In genomic region chr4:24003476-24003875, GRCh38 we compare ENCODE assay signal across 20 cellular contexts.
"Had no signal": no experiment of that assay in that cellular context is flagged by ENCODE, and none has a peak within 500 bp of the region (broad histone marks: within the 10 kb centered on the region; RNA-seq: fewer than 3 reads in every experiment).

No MANE protein-coding gene starts in this region.

- H3K79me2 ChIP-seq: hepatocyte had no signal

- H3K27ac Mint-ChIP-seq: activated CD4-positive, alpha-beta T cell treated with anti-CD3 and anti-CD28 coated beads, Interleukin-2, amount 10 ng/mL, durations not matched to agents 7 days and 5 days; activated naive CD4-positive, alpha-beta T cell treated with anti-CD3 and anti-CD28 coated beads, Interleukin-2, amount 10 ng/mL, durations not matched to agents 7 days and 5 days; activated naive CD8-positive, alpha-beta T cell treated with anti-CD3 and anti-CD28 coated beads, Interleukin-2, amount 50 U/mL, for 24 hours; nephron progenitor cell; progenitor cell of endocrine pancreas; T-helper 1 cell treated with Interleukin-12 subunit alpha and Interleukin-12 subunit beta and Interleukin-4 antibody, amounts not matched to agents 30 μg/mL and 1 μg/mL, for 36 hours had no signal

- FAIRE-seq: bronchial epithelial cell had no signal

- H3K9me3 Mint-ChIP-seq: activated CD4-positive, alpha-beta T cell treated with anti-CD3 and anti-CD28 coated beads, Interleukin-2, amount 10 ng/mL, durations not matched to agents 7 days and 5 days; activated naive CD4-positive, alpha-beta T cell treated with anti-CD3 and anti-CD28 coated beads, Interleukin-2, amount 10 ng/mL, durations not matched to agents 7 days and 5 days; activated naive CD8-positive, alpha-beta T cell treated with anti-CD3 and anti-CD28 coated beads, Interleukin-2, amount 50 U/mL, for 24 hours; nephron progenitor cell; T-helper 1 cell treated with Interleukin-12 subunit alpha and Interleukin-12 subunit beta and Interleukin-4 antibody, amounts not matched to agents 30 μg/mL and 1 μg/mL, for 36 hours had no signal

- H3K4me2 ChIP-seq: hepatocyte had no signal

- H3K36me3 Mint-ChIP-seq: activated naive CD4-positive, alpha-beta T cell treated with anti-CD3 and anti-CD28 coated beads, Interleukin-2, amount 10 ng/mL, durations not matched to agents 7 days and 5 days had no signal

- H3K27me3 ChIP-seq: foreskin keratinocyte, right atrium auricular region, suprapubic skin had no signal

- H3K4me1 ChIP-seq: left ventricle myocardium inferior, right atrium auricular region had no signal

- H3K9me3 ChIP-seq: left ventricle myocardium inferior, right atrium auricular region, suprapubic skin had no signal

- H3K4me1 Mint-ChIP-seq: activated CD4-positive, alpha-beta T cell treated with anti-CD3 and anti-CD28 coated beads, Interleukin-2, amount 10 ng/mL, durations not matched to agents 7 days and 5 days; activated naive CD4-positive, alpha-beta T cell treated with anti-CD3 and anti-CD28 coated beads, Interleukin-2, amount 10 ng/mL, durations not matched to agents 7 days and 5 days; activated naive CD8-positive, alpha-beta T cell treated with anti-CD3 and anti-CD28 coated beads, Interleukin-2, amount 50 U/mL, for 24 hours had no signal

- H3K27me3 Mint-ChIP-seq: activated CD4-positive, alpha-beta T cell treated with anti-CD3 and anti-CD28 coated beads, Interleukin-2, amount 10 ng/mL, durations not matched to agents 7 days and 5 days; activated naive CD4-positive, alpha-beta T cell treated with anti-CD3 and anti-CD28 coated beads, Interleukin-2, amount 10 ng/mL, durations not matched to agents 7 days and 5 days had no signal

- H3K4me3 ChIP-seq: hepatocyte, left ventricle myocardium inferior, right atrium auricular region, suprapubic skin had no signal

- DNase-seq: activated CD4-positive, alpha-beta T cell treated with anti-CD3 and anti-CD28 coated beads, Interleukin-2, amount 10 ng/mL, durations not matched to agents 7 days and 5 days; activated CD8-positive, alpha-beta memory T cell treated with anti-CD3 and anti-CD28 coated beads, Interleukin-2, amount 50 U/mL, for 4 hours; activated naive CD4-positive, alpha-beta T cell treated with anti-CD3 and anti-CD28 coated beads, Interleukin-2, amount 10 ng/mL, durations not matched to agents 7 days and 5 days; activated naive CD8-positive, alpha-beta T cell treated with anti-CD3 and anti-CD28 coated beads, Interleukin-2, amount 50 U/mL, for 24 hours; activated T-cell treated with anti-CD3 and anti-CD28 coated beads, Interleukin-2, amount 50 U/mL, for 4 hours; dermis blood vessel endothelial cell; left ventricle myocardium inferior; mammary epithelial cell; nephron progenitor cell; stimulated activated naive CD8-positive, alpha-beta T cell treated with anti-CD3 and anti-CD28 coated beads, Interleukin-15, Interleukin-2, amounts not matched to agents 100 U/mL and 50 U/mL, for 24 hours; trophoblast cell had no signal

- ATAC-seq: activated CD4-positive, CD25-positive, alpha-beta regulatory T cell treated with anti-CD3 and anti-CD28 coated beads, Interleukin-2, amount 50 U/mL, for 24 hours; activated naive CD8-positive, alpha-beta T cell treated with anti-CD3 and anti-CD28 coated beads, Interleukin-2, amount 50 U/mL, for 24 hours; activated T-cell treated with anti-CD3 and anti-CD28 coated beads, Interleukin-2, amount 50 U/mL, for 4 hours; stimulated activated naive CD8-positive, alpha-beta T cell treated with anti-CD3 and anti-CD28 coated beads, Interleukin-15, Interleukin-2, amounts not matched to agents 100 U/mL and 50 U/mL, for 24 hours had no signal

- H3K27ac ChIP-seq: epithelial cell of prostate, foreskin keratinocyte, hepatocyte, left ventricle myocardium inferior, right atrium auricular region, suprapubic skin had no signal

- H2AFZ ChIP-seq: hepatocyte had no signal

- H3K36me3 ChIP-seq: left ventricle myocardium inferior, right atrium auricular region, suprapubic skin had no signal

- H3K4me3 Mint-ChIP-seq: activated CD4-positive, alpha-beta T cell treated with anti-CD3 and anti-CD28 coated beads, Interleukin-2, amount 10 ng/mL, durations not matched to agents 7 days and 5 days; activated naive CD4-positive, alpha-beta T cell treated with anti-CD3 and anti-CD28 coated beads, Interleukin-2, amount 10 ng/mL, durations not matched to agents 7 days and 5 days; activated naive CD8-positive, alpha-beta T cell treated with anti-CD3 and anti-CD28 coated beads, Interleukin-2, amount 50 U/mL, for 24 hours; activated T-cell treated with anti-CD3 and anti-CD28 coated beads, Interleukin-2, amount 50 U/mL, for 4 hours; nephron progenitor cell; T-helper 1 cell treated with Interleukin-12 subunit alpha and Interleukin-12 subunit beta and Interleukin-4 antibody, amounts not matched to agents 30 μg/mL and 1 μg/mL, for 36 hours had no signal
